ENCODE assay signal across 8 cellular contexts in the genomic region with DNA sequence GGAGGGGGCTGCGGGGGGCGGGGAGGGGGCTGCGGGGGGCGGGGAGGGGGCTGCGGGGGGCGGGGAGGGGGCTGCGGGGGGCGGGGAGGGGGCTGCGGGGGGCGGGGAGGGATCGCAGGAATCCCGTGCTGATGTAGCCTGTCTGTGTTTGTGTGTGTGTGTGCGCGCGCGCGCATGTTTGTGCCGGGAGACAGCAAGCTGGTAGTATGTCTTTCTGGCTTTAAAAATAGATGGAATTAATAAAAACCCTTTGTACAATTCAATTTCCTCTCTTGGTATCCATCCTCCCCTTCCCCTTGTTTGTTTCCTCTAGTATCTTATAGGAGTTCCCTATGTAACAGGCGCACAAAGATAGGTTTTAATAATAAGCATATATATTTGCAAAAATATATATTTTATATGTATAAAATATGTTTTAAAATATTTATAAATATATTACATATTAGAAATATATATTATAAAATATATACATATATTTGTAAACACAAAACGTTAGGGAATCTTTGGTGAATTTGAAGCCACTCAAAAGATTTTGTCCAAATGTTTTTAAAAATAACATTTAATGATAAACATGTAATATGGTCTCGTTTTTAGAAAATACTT. TPM values are rescaled to one million over a fixed set of nuclear protein-coding genes. Genes with fewer than 3 reads are reported as not detected.
DNase-seq lines count a peak whose midpoint lies in the region; ATAC-seq, FAIRE-seq and TF ChIP-seq lines count a peak whose summit lies in the region.

No MANE protein-coding gene starts in this region.

- peak; percentile 3 to 12 (median 7) for ATAC-seq in pancreas
- no peak for ATAC-seq in activated T-helper 17 cell treated with anti-CD3 and anti-CD28 coated beads, Interleukin-2, amount 50 U/mL, for 72 hours (replicated peaks)

- no peaks in the 10 kb centered on the region for H3K9me3 ChIP-seq in Peyer's patch
- no peaks in the 10 kb centered on the region for H3K9me3 ChIP-seq in pancreas

- no peak for TF ChIP-seq POLR2A in Peyer's patch (IDR thresholded peaks at IDR 0.05)

- peak; percentile 78 for FAIRE-seq in pancreas (lab: Jason Lieb, UNC)

- H3K4me3 ChIP-seq in GM12865 (ENCODE audit: low read depth, low read length) = peak overlapping the region; percentile 65
- peak overlapping the region; percentile 53 to 64 (median 56) for H3K4me3 ChIP-seq in Peyer's patch
- peak overlapping the region; percentile 79 for H3K4me3 ChIP-seq in fibroblast of pulmonary artery (replicated peaks; ENCODE audit: low read depth, low read length)
- peak overlapping the region in 3 of 4 donors; percentile 47 to 68 (median 58) for H3K4me3 ChIP-seq in pancreas

- H3K9me3 Mint-ChIP-seq in activated T-helper 17 cell treated with anti-CD3 and anti-CD28 coated beads, Interleukin-2, amount 50 U/mL, for 72 hours = no peaks in the 10 kb centered on the region
- H3K9me3 Mint-ChIP-seq in activated T-cell treated with anti-CD3 and anti-CD28 coated beads, Interleukin-2, amount 50 U/mL, for 24 hours = no peaks in the 10 kb centered on the region

- peaks cover 17% of the 10 kb centered on the region for H3K27me3 Mint-ChIP-seq in activated T-helper 17 cell treated with anti-CD3 and anti-CD28 coated beads, Interleukin-2, amount 50 U/mL, for 72 hours
- H3K27me3 Mint-ChIP-seq in activated T-cell treated with anti-CD3 and anti-CD28 coated beads, Interleukin-2, amount 50 U/mL, for 24 hours = peaks cover 45% of the 10 kb centered on the region

- DNase-seq in GM12865 (ENCODE audit: low read depth) (no peak), Peyer's patch (peak in 2 of 3 donors; percentile 50 to 52), fibroblast of pulmonary artery (ENCODE audit: low read depth) (peak; percentile 62), pancreas (peak in 4 of 6 donors; percentile 25 to 63 (median 50)), NCI-H187 (lab: John Stamatoyannopoulos, UW) (no peak), T-helper 9 cell (no peak)
- no peak for DNase-seq in activated T-cell treated with anti-CD3 and anti-CD28 coated beads, Interleukin-2, amount 50 U/mL, for 24 hours

- no peak overlapping the region for H3K4me3 Mint-ChIP-seq in activated T-helper 17 cell treated with anti-CD3 and anti-CD28 coated beads, Interleukin-2, amount 50 U/mL, for 72 hours
- H3K4me3 Mint-ChIP-seq in activated T-cell treated with anti-CD3 and anti-CD28 coated beads, Interleukin-2, amount 50 U/mL, for 24 hours = no peak overlapping the region

- intact Hi-C loops in pancreas (cut with DNase I) = no loop called here

- H3K4me1 ChIP-seq in Peyer's patch (peaks cover 0 to 9% (median 3%) of the 10 kb centered on the region in 4 donors), pancreas (peaks cover 0 to 18% (median 0%) of the 10 kb centered on the region in 3 donors)

- WGBS in pancreas, 2 donors = 3 to 5% methylated on average over 12 of the region's 21 CpGs

- H3K4me1 Mint-ChIP-seq in activated T-helper 17 cell treated with anti-CD3 and anti-CD28 coated beads, Interleukin-2, amount 50 U/mL, for 72 hours = no peaks in the 10 kb centered on the region
- peaks cover 2% of the 10 kb centered on the region for H3K4me1 Mint-ChIP-seq in activated T-cell treated with anti-CD3 and anti-CD28 coated beads, Interleukin-2, amount 50 U/mL, for 24 hours (ENCODE audit: low read depth)

- H3K27ac ChIP-seq in Peyer's patch = peak overlapping the region; percentile 55 to 88 (median 73)
- peak overlapping the region in 2 of 4 donors; percentile 95 to 98 for H3K27ac ChIP-seq in pancreas

- H3K36me3 ChIP-seq in Peyer's patch (no peaks in the 10 kb centered on the region), pancreas (no peaks in the 10 kb centered on the region)

- no peaks in the 10 kb centered on the region for H3K27me3 ChIP-seq in Peyer's patch
- H3K27me3 ChIP-seq in pancreas = no peaks in the 10 kb centered on the region

- TF ChIP-seq CTCF in GM12865 (IDR thresholded peaks at IDR 0.05; ENCODE audit: insufficient read depth, low read depth, low read length, missing control alignments) = no peak
- TF ChIP-seq CTCF in Peyer's patch (IDR thresholded peaks at IDR 0.05) = no peak
- no peak for TF ChIP-seq CTCF in fibroblast of pulmonary artery (IDR thresholded peaks at IDR 0.05; ENCODE audit: low read length, missing control alignments)
- TF ChIP-seq CTCF in pancreas (IDR thresholded peaks at IDR 0.05) = no peak

- no peaks in the 10 kb centered on the region for H3K36me3 Mint-ChIP-seq in activated T-helper 17 cell treated with anti-CD3 and anti-CD28 coated beads, Interleukin-2, amount 50 U/mL, for 72 hours (ENCODE audit: low read depth)
- H3K36me3 Mint-ChIP-seq in activated T-cell treated with anti-CD3 and anti-CD28 coated beads, Interleukin-2, amount 50 U/mL, for 24 hours (ENCODE audit: low read depth) = no peaks in the 10 kb centered on the region

- no peak overlapping the region for H3K27ac Mint-ChIP-seq in activated T-helper 17 cell treated with anti-CD3 and anti-CD28 coated beads, Interleukin-2, amount 50 U/mL, for 72 hours
- no peak overlapping the region for H3K27ac Mint-ChIP-seq in activated T-cell treated with anti-CD3 and anti-CD28 coated beads, Interleukin-2, amount 50 U/mL, for 24 hours

RNA-seq across cellular contexts. Expression of gene ARHGAP24, which starts 0.8 kb away (rescaled TPM):
- total RNA-seq in Peyer's patch (100 to 1,000 TPM in 1 of 4 donors, 10 to 100 TPM in 2, 1 to 10 TPM in 1; 4.7 to 330 (median 20.0) TPM), pancreas (10 to 100 TPM; 16.5 to 34.7 (median 18.9) TPM)
- 10 to 100 TPM; 10.5 to 11.5 TPM for polyA plus RNA-seq in pancreas
- under 1 TPM in 1 of 2 donors, not detected in 1; 0.40 TPM for total RNA-seq in activated T-helper 17 cell treated with anti-CD3 and anti-CD28 coated beads, Interleukin-2, amount 50 U/mL, for 72 hours

Comparison
In these comparisons a context has a peak if more than half of its experiments do, and no peak if none do; other contexts are left out.
1. DNase-seq: peak in Peyer's patch (2 of 3), fibroblast of pulmonary artery (single experiment) and pancreas (4 of 6); none in GM12865 (single experiment), NCI-H187 (0 of 2), activated T-cell treated with anti-CD3 and anti-CD28 coated beads, Interleukin-2, amount 50 U/mL, for 24 hours (single experiment) and T-helper 9 cell (single experiment).
2. RNA of gene ARHGAP24, which starts 0.8 kb away (total RNA-seq): 4.7 to 330 TPM in Peyer's patch and 16.5 to 34.7 TPM in pancreas; 0.40 TPM in activated T-helper 17 cell treated with anti-CD3 and anti-CD28 coated beads, Interleukin-2, amount 50 U/mL, for 72 hours; every median in the first group is over 4 times any median in the second.
3. Peak in every context shown above with its lines, with median percentiles within 50 percentile points of each other: H3K4me3 ChIP-seq.